Comparison of ENCODE assay signal across 11 cellular contexts in the genomic region with DNA sequence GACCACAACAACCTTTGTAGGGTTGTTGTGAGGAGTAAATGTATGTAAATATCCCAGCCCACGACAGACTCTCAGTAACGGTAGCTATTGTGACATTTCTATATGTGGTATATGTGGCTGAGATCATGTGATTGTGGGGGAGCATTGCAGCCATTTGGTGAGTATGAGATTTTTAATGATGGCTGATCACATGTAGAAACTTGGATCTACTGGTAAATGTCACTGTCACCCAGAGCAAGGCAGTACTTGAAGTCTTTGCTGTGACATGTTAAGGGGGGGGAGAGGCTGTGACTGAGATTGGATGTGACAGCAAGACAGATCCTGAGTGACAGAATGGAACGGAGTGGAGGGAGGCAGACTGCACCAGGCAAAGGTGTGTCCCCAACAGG. TPM values are rescaled to one million over a fixed set of nuclear protein-coding genes. Genes with fewer than 3 reads are reported as not detected.
DNase-seq lines count a peak whose midpoint lies in the region; ATAC-seq and TF ChIP-seq lines count a peak whose summit lies in the region.
"Had no signal": no experiment of that assay in that cellular context is flagged by ENCODE, and none has a peak within 500 bp of the region (broad histone marks: within the 10 kb centered on the region; RNA-seq: fewer than 3 reads in every experiment).

No MANE protein-coding gene starts in this region.

- 69 to 72% methylated on average over 3 of the region's 3 CpGs for WGBS in transverse colon (ENCODE audit: low coverage in 1 of 2), 2 donors

- DNase-seq in activated CD4-positive, alpha-beta T cell treated with anti-CD3 and anti-CD28 coated beads, Interleukin-2, amount 10 ng/mL, durations not matched to agents 7 days and 5 days, result peak; percentile 25
- DNase-seq in activated CD4-positive, alpha-beta T cell treated with anti-CD3 and anti-CD28 coated beads for 48 hours, result no peak
- DNase-seq in activated CD8-positive, alpha-beta T cell treated with anti-CD3 and anti-CD28 coated beads for 36 hours, result peak; percentile 70
- peak; percentile 37 for DNase-seq in stimulated activated CD8-positive, alpha-beta memory T cell treated with anti-CD3 and anti-CD28 coated beads, Interleukin-4, amount 100 ng/mL, for 48 hours
- no peak for DNase-seq in transverse colon
- DNase-seq in GM03348 (ENCODE audit: low spot score), result no peak
- DNase-seq: H7, hippocampal formation had no signal

- peaks cover 44% of the 10 kb centered on the region for H3K4me1 Mint-ChIP-seq in activated CD4-positive, alpha-beta T cell treated with anti-CD3 and anti-CD28 coated beads, Interleukin-2, amount 10 ng/mL, durations not matched to agents 7 days and 5 days
- H3K4me1 Mint-ChIP-seq in activated CD8-positive, alpha-beta T cell treated with anti-CD3 and anti-CD28 coated beads for 36 hours (ENCODE audit: low read depth), result peaks cover 43% of the 10 kb centered on the region

- POLR2A ChIA-PET in activated CD4-positive, alpha-beta T cell treated with anti-CD3 and anti-CD28 coated beads, Interleukin-2, amount 10 ng/mL, durations not matched to agents 7 days and 5 days (lab: Charles Lee), result no interaction called here
- POLR2A ChIA-PET in activated CD8-positive, alpha-beta T cell treated with anti-CD3 and anti-CD28 coated beads for 36 hours (lab: Charles Lee), result interaction anchor here (0.7 to 2.7 kb wide), 16 partner anchors 9 to 139 kb away, joined by 3 to 13 read pairs (median 3); a partner anchor contains a TSS

- H3K27me3 ChIP-seq in transverse colon, result no peaks in the 10 kb centered on the region
- H3K27me3 ChIP-seq: vagina had no signal

- H3K9me3 ChIP-seq in KOPT-K1 (ENCODE audit: insufficient read depth, low read length, poor library complexity, severe bottlenecking) (no peaks in the 10 kb centered on the region), transverse colon (no peaks in the 10 kb centered on the region)
- H3K9me3 ChIP-seq: vagina had no signal

- intact Hi-C loops in activated CD8-positive, alpha-beta T cell treated with anti-CD3 and anti-CD28 coated beads for 36 hours (cut with micrococcal nuclease), result no loop called here
- intact Hi-C loops in transverse colon (cut with DNase I; ENCODE audit: low total_unique reads), result no loop called here

- ATAC-seq in activated CD8-positive, alpha-beta T cell treated with anti-CD3 and anti-CD28 coated beads for 36 hours, result peak; percentile 93
- ATAC-seq in HG03025 (IDR thresholded peaks at IDR 0.05; ENCODE audit: low FRiP score, unreplicated experiment), result no peak

- H3K4me3 Mint-ChIP-seq in activated CD4-positive, alpha-beta T cell treated with anti-CD3 and anti-CD28 coated beads, Interleukin-2, amount 10 ng/mL, durations not matched to agents 7 days and 5 days, result peak overlapping the region; percentile 15
- H3K4me3 Mint-ChIP-seq in activated CD8-positive, alpha-beta T cell treated with anti-CD3 and anti-CD28 coated beads for 36 hours, result peak overlapping the region; percentile 40

- H3K36me3 Mint-ChIP-seq in activated CD4-positive, alpha-beta T cell treated with anti-CD3 and anti-CD28 coated beads, Interleukin-2, amount 10 ng/mL, durations not matched to agents 7 days and 5 days (ENCODE audit: low read depth), result peaks cover 21% of the 10 kb centered on the region
- H3K36me3 Mint-ChIP-seq in activated CD8-positive, alpha-beta T cell treated with anti-CD3 and anti-CD28 coated beads for 36 hours (ENCODE audit: low read depth), result peaks cover 8% of the 10 kb centered on the region

- H3K4me3 ChIP-seq in transverse colon, result no peak overlapping the region
- H3K4me3 ChIP-seq: vagina had no signal

- TF ChIP-seq EP300 in transverse colon (IDR thresholded peaks at IDR 0.05; ENCODE audit: low read depth), result no peak

- H3K27me3 Mint-ChIP-seq in activated CD4-positive, alpha-beta T cell treated with anti-CD3 and anti-CD28 coated beads, Interleukin-2, amount 10 ng/mL, durations not matched to agents 7 days and 5 days, result peaks cover 2% of the 10 kb centered on the region
- H3K27me3 Mint-ChIP-seq in activated CD8-positive, alpha-beta T cell treated with anti-CD3 and anti-CD28 coated beads for 36 hours, result no peaks in the 10 kb centered on the region

- H3K27ac ChIP-seq in KOPT-K1 (ENCODE audit: low read depth, low read length, poor library complexity, severe bottlenecking) (peak overlapping the region; percentile 54), transverse colon (peak overlapping the region in 2 of 4 donors; percentile 8 to 47)
- H3K27ac ChIP-seq: vagina had no signal

- no peak for TF ChIP-seq CTCF in activated CD8-positive, alpha-beta T cell treated with anti-CD3 and anti-CD28 coated beads for 36 hours (IDR thresholded peaks at IDR 0.05)
- TF ChIP-seq CTCF in transverse colon (IDR thresholded peaks at IDR 0.05), result no peak

- H3K36me3 ChIP-seq in KOPT-K1 (ENCODE audit: insufficient read depth, low read length) (peaks cover 24% of the 10 kb centered on the region; the same call in 1 of the 2 replicates), transverse colon (no peaks in the 10 kb centered on the region)
- H3K36me3 ChIP-seq: vagina had no signal

- in situ Hi-C loops in transverse colon (cut with MboI; ENCODE audit: low pct_ligation_motif_present in 1 of 4, low pct_unique_long_range_greater_than_20kb in 1 of 4, low sequenced_read_pairs in 3 of 4), result no loop called here

- H3K9me3 Mint-ChIP-seq in activated CD4-positive, alpha-beta T cell treated with anti-CD3 and anti-CD28 coated beads, Interleukin-2, amount 10 ng/mL, durations not matched to agents 7 days and 5 days, result no peaks in the 10 kb centered on the region
- H3K9me3 Mint-ChIP-seq in activated CD8-positive, alpha-beta T cell treated with anti-CD3 and anti-CD28 coated beads for 36 hours, result no peaks in the 10 kb centered on the region

- TF ChIP-seq POLR2A in transverse colon (IDR thresholded peaks at IDR 0.05), result no peak

- peaks cover 0 to 17% (median 4%) of the 10 kb centered on the region in 4 donors for H3K4me1 ChIP-seq in transverse colon
- H3K4me1 ChIP-seq: vagina had no signal

- peak overlapping the region; percentile 72 for H3K27ac Mint-ChIP-seq in activated CD4-positive, alpha-beta T cell treated with anti-CD3 and anti-CD28 coated beads, Interleukin-2, amount 10 ng/mL, durations not matched to agents 7 days and 5 days
- H3K27ac Mint-ChIP-seq in activated CD8-positive, alpha-beta T cell treated with anti-CD3 and anti-CD28 coated beads for 36 hours, result peak overlapping the region; percentile 75

- CTCF ChIA-PET in activated CD4-positive, alpha-beta T cell treated with anti-CD3 and anti-CD28 coated beads, Interleukin-2, amount 10 ng/mL, durations not matched to agents 7 days and 5 days (lab: Charles Lee), result interaction anchor here (0.8 to 3.2 kb wide), 10 partner anchors 11 to 139 kb away, joined by 3 to 9 read pairs (median 4); no protein-coding TSS in a partner anchor
- CTCF ChIA-PET in activated CD8-positive, alpha-beta T cell treated with anti-CD3 and anti-CD28 coated beads for 36 hours (lab: Charles Lee), result interaction anchor here (0.9 to 4.2 kb wide), 11 partner anchors 14 to 139 kb away, joined by 3 to 35 read pairs (median 6); a partner anchor contains a TSS

RNA-seq across cellular contexts. Expression of a gene that starts 23.9 kb away (rescaled TPM):
- 10 to 100 TPM; 34.0 to 39.4 TPM for total RNA-seq in activated CD4-positive, alpha-beta T cell treated with anti-CD3 and anti-CD28 coated beads, Interleukin-2, amount 10 ng/mL, durations not matched to agents 7 days and 5 days
- total RNA-seq in activated CD8-positive, alpha-beta T cell treated with anti-CD3 and anti-CD28 coated beads for 36 hours, result 10 to 100 TPM; 35.3 to 35.8 TPM
- total RNA-seq in transverse colon, result 100 to 1,000 TPM in 1 of 4 donors, 10 to 100 TPM in 3; 26.1 to 200 (median 85.7) TPM

RNA-seq across cellular contexts. Expression of a gene that starts 47.9 kb away (rescaled TPM):
- total RNA-seq in activated CD4-positive, alpha-beta T cell treated with anti-CD3 and anti-CD28 coated beads, Interleukin-2, amount 10 ng/mL, durations not matched to agents 7 days and 5 days, result 10 to 100 TPM; 25.2 to 25.5 TPM
- total RNA-seq in activated CD8-positive, alpha-beta T cell treated with anti-CD3 and anti-CD28 coated beads for 36 hours, result 10 to 100 TPM; 14.4 to 14.9 TPM
- total RNA-seq in transverse colon, result 1 to 10 TPM; 1.7 to 9.4 (median 2.9) TPM

RNA-seq across cellular contexts. Expression of a gene that starts 55.0 kb away (rescaled TPM):
- 1 to 10 TPM; 2.9 to 4.6 TPM for total RNA-seq in activated CD4-positive, alpha-beta T cell treated with anti-CD3 and anti-CD28 coated beads, Interleukin-2, amount 10 ng/mL, durations not matched to agents 7 days and 5 days
- total RNA-seq in activated CD8-positive, alpha-beta T cell treated with anti-CD3 and anti-CD28 coated beads for 36 hours, result 10 to 100 TPM; 19.8 to 20.2 TPM
- total RNA-seq in transverse colon, result not detected
- total RNA-seq: vagina had no signal

Comparison
In these comparisons a context has a peak if more than half of its experiments do, and no peak if none do; other contexts are left out.
1. DNase-seq: peak in activated CD4-positive, alpha-beta T cell treated with anti-CD3 and anti-CD28 coated beads, Interleukin-2, amount 10 ng/mL, durations not matched to agents 7 days and 5 days (single experiment), activated CD8-positive, alpha-beta T cell treated with anti-CD3 and anti-CD28 coated beads for 36 hours (single experiment) and stimulated activated CD8-positive, alpha-beta memory T cell treated with anti-CD3 and anti-CD28 coated beads, Interleukin-4, amount 100 ng/mL, for 48 hours (single experiment); none in activated CD4-positive, alpha-beta T cell treated with anti-CD3 and anti-CD28 coated beads for 48 hours (single experiment), transverse colon (single experiment) and GM03348 (single experiment).